8 cellular contexts compared by ENCODE assay signal in the genomic region with DNA sequence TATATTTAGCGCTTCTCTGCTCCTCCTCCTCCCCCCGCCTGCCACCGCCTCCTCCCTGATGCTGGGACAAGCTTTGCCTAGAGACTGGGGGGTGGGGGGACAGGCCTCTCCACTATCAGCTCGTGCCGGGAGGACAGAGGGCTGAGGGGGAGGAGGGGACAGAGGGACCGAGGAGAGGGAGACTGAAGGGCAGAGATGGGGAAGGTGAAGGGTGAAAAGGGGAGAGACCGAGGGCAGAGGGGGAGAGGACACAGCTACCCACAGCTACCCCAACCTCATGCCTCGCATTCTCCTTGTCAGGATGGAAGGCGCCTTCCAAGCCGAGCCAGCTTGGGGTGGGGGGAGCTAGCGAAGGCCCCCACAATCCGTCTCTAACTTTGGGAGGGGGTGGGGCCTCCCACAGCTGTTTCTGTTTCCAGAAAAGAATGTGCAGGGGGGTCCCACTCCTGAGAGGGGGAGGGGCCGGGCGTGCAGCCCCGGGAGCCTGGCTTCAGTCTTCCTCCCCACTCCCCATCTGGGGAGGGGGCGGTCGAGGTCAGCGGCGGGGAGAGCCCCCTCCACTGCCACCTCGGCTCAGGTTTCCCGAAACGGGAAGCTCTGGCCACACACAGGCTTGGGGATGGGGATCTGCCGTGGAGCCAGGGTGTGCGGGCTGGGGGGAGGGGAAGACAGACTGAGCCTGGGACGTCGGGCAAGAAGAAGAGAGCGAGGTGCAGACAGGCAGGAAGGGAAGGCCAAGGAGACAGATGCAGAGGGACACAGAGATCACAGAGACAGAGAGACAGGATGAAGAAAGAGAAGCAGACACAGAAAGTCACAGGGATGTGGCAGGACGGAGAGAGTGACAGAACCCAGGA. TPM values are rescaled to one million over a fixed set of nuclear protein-coding genes. Genes with fewer than 3 reads are reported as not detected.
DNase-seq lines count a peak whose midpoint lies in the region; ATAC-seq, FAIRE-seq and TF ChIP-seq lines count a peak whose summit lies in the region.

No MANE protein-coding gene starts in this region.

- CTCF ChIA-PET in activated CD8-positive, alpha-beta T cell treated with anti-CD3 and anti-CD28 coated beads, Interleukin-2, amount 10 ng/mL, durations not matched to agents 7 days and 5 days (lab: Charles Lee): interaction anchor here (1.0 to 7.6 kb wide), 3 partner anchors 42 to 129 kb away, joined by 3 to 350 read pairs (median 3); no protein-coding TSS in a partner anchor

- WGBS in heart left ventricle, 4 donors: 4 to 9% (median 7%) methylated on average over 23 to 28 of the region's 28 CpGs
- WGBS in iPS DF 6.9 (ENCODE audit: insufficient coverage, insufficient read length): no CpG with 5 or more reads among the region's 28 CpGs

- DNase-seq in heart left ventricle: peak in 4 of 5 donors; percentile 47 to 76 (median 59)
- DNase-seq in cardiac septum (ENCODE audit: low spot score): no peak
- DNase-seq in activated CD8-positive, alpha-beta T cell treated with anti-CD3 and anti-CD28 coated beads, Interleukin-2, amount 10 ng/mL, durations not matched to agents 7 days and 5 days: peak; percentile 25
- no peak for DNase-seq in iPS DF 6.9 (ENCODE audit: low read depth, low spot score)
- peak; percentile 32 for DNase-seq in stimulated activated CD8-positive, alpha-beta memory T cell treated with anti-CD3 and anti-CD28 coated beads, Interleukin-4, amount 100 ng/mL, for 48 hours
- DNase-seq in HTR-8/SVneo (ENCODE audit: insufficient read length, low spot score): no peak
- DNase-seq in GM19240 (ENCODE audit: insufficient read length, low spot score): no peak

- H3K27me3 Mint-ChIP-seq in activated CD8-positive, alpha-beta T cell treated with anti-CD3 and anti-CD28 coated beads, Interleukin-2, amount 10 ng/mL, durations not matched to agents 7 days and 5 days (ENCODE audit: low read depth): peaks cover 24% of the 10 kb centered on the region

- peak overlapping the region; percentile 12 for H3K4me3 Mint-ChIP-seq in activated CD8-positive, alpha-beta T cell treated with anti-CD3 and anti-CD28 coated beads, Interleukin-2, amount 10 ng/mL, durations not matched to agents 7 days and 5 days

- no peaks in the 10 kb centered on the region for H3K36me3 Mint-ChIP-seq in activated CD8-positive, alpha-beta T cell treated with anti-CD3 and anti-CD28 coated beads, Interleukin-2, amount 10 ng/mL, durations not matched to agents 7 days and 5 days (ENCODE audit: low read depth)

- H3K4me1 ChIP-seq in heart left ventricle: peaks cover 0 to 33% (median 23%) of the 10 kb centered on the region in 12 donors
- no peaks in the 10 kb centered on the region; the same call in 1 of the 2 replicates for H3K4me1 ChIP-seq in iPS DF 6.9 (ENCODE audit: control insufficient read depth, insufficient read depth, low read length)

- no peaks in the 10 kb centered on the region for H3K9me3 ChIP-seq in heart left ventricle
- H3K9me3 ChIP-seq in iPS DF 6.9 (ENCODE audit: control insufficient read depth, insufficient read depth, low read length): no peaks in the 10 kb centered on the region

- no peak for FAIRE-seq in HTR-8/SVneo (lab: Jason Lieb, UNC)

- H3K27me3 ChIP-seq in heart left ventricle (peaks cover 0 to 24% (median 0%) of the 10 kb centered on the region in 9 donors), iPS DF 6.9 (ENCODE audit: control insufficient read depth, insufficient read depth, low read length) (no peaks in the 10 kb centered on the region; the same call in 1 of the 2 replicates)

- no peak for TF ChIP-seq CTCF in heart left ventricle (IDR thresholded peaks at IDR 0.05)

- intact Hi-C loops in heart left ventricle (cut with DNase I): loop anchor here in 7 of 10 donors (1.0 to 10.0 kb wide), 4 partner anchors 19 to 135 kb away; no protein-coding TSS in a partner anchor
- intact Hi-C loops in cardiac septum (cut with DNase I): loop anchor here (10.0 kb wide), 1 partner anchor 115 kb away; no protein-coding TSS in a partner anchor

- H3K27ac Mint-ChIP-seq in activated CD8-positive, alpha-beta T cell treated with anti-CD3 and anti-CD28 coated beads, Interleukin-2, amount 10 ng/mL, durations not matched to agents 7 days and 5 days: peak overlapping the region; percentile 5

- POLR2A ChIA-PET in activated CD8-positive, alpha-beta T cell treated with anti-CD3 and anti-CD28 coated beads, Interleukin-2, amount 10 ng/mL, durations not matched to agents 7 days and 5 days (lab: Charles Lee): interaction anchor here (0.5 to 3.8 kb wide), 8 partner anchors 48 to 700 kb away, joined by 3 to 26 read pairs (median 4); a partner anchor contains a TSS

- H3K4me3 ChIP-seq in heart left ventricle: peak overlapping the region; percentile 46 to 79 (median 70)
- peak overlapping the region; percentile 28; the same call in 1 of the 2 replicates for H3K4me3 ChIP-seq in iPS DF 6.9 (ENCODE audit: low read length)

- H3K9me3 Mint-ChIP-seq in activated CD8-positive, alpha-beta T cell treated with anti-CD3 and anti-CD28 coated beads, Interleukin-2, amount 10 ng/mL, durations not matched to agents 7 days and 5 days (ENCODE audit: insufficient read depth): no peaks in the 10 kb centered on the region

- peaks cover 21% of the 10 kb centered on the region for H3K4me1 Mint-ChIP-seq in activated CD8-positive, alpha-beta T cell treated with anti-CD3 and anti-CD28 coated beads, Interleukin-2, amount 10 ng/mL, durations not matched to agents 7 days and 5 days (ENCODE audit: low read depth)

- no peak for ATAC-seq in heart left ventricle
- ATAC-seq in activated CD8-positive, alpha-beta T cell treated with anti-CD3 and anti-CD28 coated beads, Interleukin-2, amount 10 ng/mL, durations not matched to agents 7 days and 5 days: no peak
- ATAC-seq in GM21390 (IDR thresholded peaks at IDR 0.05; ENCODE audit: unreplicated experiment): no peak

- H3K36me3 ChIP-seq in heart left ventricle (peaks cover 0 to 6% (median 0%) of the 10 kb centered on the region in 9 donors), iPS DF 6.9 (ENCODE audit: control insufficient read depth, insufficient read depth, low read length) (no peaks in the 10 kb centered on the region)

- no peak for TF ChIP-seq POLR2A in heart left ventricle (IDR thresholded peaks at IDR 0.05)

- H3K27ac ChIP-seq in heart left ventricle (peak overlapping the region in 8 of 12 donors; percentile 43 to 94 (median 80)), iPS DF 6.9 (ENCODE audit: low read length) (no peak overlapping the region)

RNA-seq across cellular contexts. Expression of a gene that starts 1.6 kb away (rescaled TPM):
- total RNA-seq in heart left ventricle (10 to 100 TPM in 7 of 9 donors, 1 to 10 TPM in 2; 8.8 to 23.4 (median 15.1) TPM), cardiac septum (23.8 TPM)
- polyA plus RNA-seq in heart left ventricle: 1 to 10 TPM; 2.4 to 9.1 TPM
- total RNA-seq in activated CD8-positive, alpha-beta T cell treated with anti-CD3 and anti-CD28 coated beads, Interleukin-2, amount 10 ng/mL, durations not matched to agents 7 days and 5 days: under 1 TPM; 0.42 TPM

RNA-seq across cellular contexts. Expression of a gene that starts 23.4 kb away (rescaled TPM):
- not detected for total RNA-seq in heart left ventricle
- not detected for polyA plus RNA-seq in heart left ventricle
- total RNA-seq in cardiac septum: not detected
- total RNA-seq in activated CD8-positive, alpha-beta T cell treated with anti-CD3 and anti-CD28 coated beads, Interleukin-2, amount 10 ng/mL, durations not matched to agents 7 days and 5 days: not detected

RNA-seq across cellular contexts. Expression of a gene that starts 34.5 kb away (rescaled TPM):
- total RNA-seq in heart left ventricle (10 to 100 TPM in 2 of 9 donors, 1 to 10 TPM in 7; 2.1 to 16.7 (median 4.9) TPM), cardiac septum (8.6 TPM)
- polyA plus RNA-seq in heart left ventricle: 1 to 10 TPM; 2.7 to 5.2 TPM
- total RNA-seq in activated CD8-positive, alpha-beta T cell treated with anti-CD3 and anti-CD28 coated beads, Interleukin-2, amount 10 ng/mL, durations not matched to agents 7 days and 5 days: 10 to 100 TPM in 1 of 2 experiments, 1 to 10 TPM in 1; 8.8 to 10.4 TPM

RNA-seq across cellular contexts. Expression of a gene that starts 57.5 kb away (rescaled TPM):
- 10 to 100 TPM in 7 of 9 donors, 1 to 10 TPM in 2; 8.4 to 32.8 (median 13.2) TPM for total RNA-seq in heart left ventricle
- 10 to 100 TPM; 10.6 to 12.1 TPM for polyA plus RNA-seq in heart left ventricle
- total RNA-seq in cardiac septum: 13.3 TPM
- total RNA-seq in activated CD8-positive, alpha-beta T cell treated with anti-CD3 and anti-CD28 coated beads, Interleukin-2, amount 10 ng/mL, durations not matched to agents 7 days and 5 days: 100 to 1,000 TPM; 161 to 166 TPM

RNA-seq across cellular contexts. Expression of a gene that starts 58.2 kb away (rescaled TPM):
- total RNA-seq in heart left ventricle (100 to 1,000 TPM; 204 to 417 (median 283) TPM), cardiac septum (271 TPM)
- polyA plus RNA-seq in heart left ventricle: 100 to 1,000 TPM; 290 to 302 TPM
- total RNA-seq in activated CD8-positive, alpha-beta T cell treated with anti-CD3 and anti-CD28 coated beads, Interleukin-2, amount 10 ng/mL, durations not matched to agents 7 days and 5 days: 100 to 1,000 TPM; 646 to 682 TPM

Comparison
In these comparisons a context has a peak if more than half of its experiments do, and no peak if none do; other contexts are left out.
1. DNase-seq: peak in heart left ventricle (4 of 5), activated CD8-positive, alpha-beta T cell treated with anti-CD3 and anti-CD28 coated beads, Interleukin-2, amount 10 ng/mL, durations not matched to agents 7 days and 5 days (single experiment) and stimulated activated CD8-positive, alpha-beta memory T cell treated with anti-CD3 and anti-CD28 coated beads, Interleukin-4, amount 100 ng/mL, for 48 hours (single experiment); none in cardiac septum (single experiment), iPS DF 6.9 (single experiment), HTR-8/SVneo (single experiment) and GM19240 (single experiment).
2. RNA of a gene that starts 1.6 kb away (total RNA-seq): 23.8 TPM in cardiac septum (single experiment) and 8.8 to 23.4 TPM in heart left ventricle; 0.42 TPM in activated CD8-positive, alpha-beta T cell treated with anti-CD3 and anti-CD28 coated beads, Interleukin-2, amount 10 ng/mL, durations not matched to agents 7 days and 5 days; every median in the first group is over 4 times any median in the second.